2 cellular contexts compared by ENCODE assay signal in the genomic region with DNA sequence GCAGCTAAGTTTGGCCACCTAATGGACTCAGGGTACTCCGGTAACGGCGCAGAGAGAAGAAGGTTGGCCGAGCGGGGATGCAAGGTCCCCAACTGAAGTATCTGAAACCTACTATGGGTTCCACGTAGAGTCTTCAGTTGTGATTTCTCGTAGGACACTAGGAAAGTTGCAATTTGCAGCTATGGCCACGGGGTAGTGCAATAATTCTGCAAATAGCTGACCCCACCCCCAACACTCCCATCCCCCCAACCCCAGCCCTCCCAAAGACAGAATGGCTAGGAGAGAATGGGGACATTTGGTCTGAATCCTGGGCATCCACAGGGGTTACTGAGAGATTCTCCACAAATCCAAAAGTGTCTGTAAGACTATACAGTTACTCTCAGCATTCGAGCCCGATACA. TPM values are rescaled to one million over a fixed set of nuclear protein-coding genes. Genes with fewer than 3 reads are reported as not detected.
"Had no signal": no experiment of that assay in that cellular context is flagged by ENCODE, and none has a peak within 500 bp of the region (broad histone marks: within the 10 kb centered on the region; RNA-seq: fewer than 3 reads in every experiment).

No MANE protein-coding gene starts in this region.

RNA-seq across cellular contexts. Expression of gene AFF3, which starts 46.5 kb away (rescaled TPM):
- total RNA-seq: PC-9, SJCRH30 had no signal
